10 cellular contexts compared by ENCODE assay signal in the genomic region with DNA sequence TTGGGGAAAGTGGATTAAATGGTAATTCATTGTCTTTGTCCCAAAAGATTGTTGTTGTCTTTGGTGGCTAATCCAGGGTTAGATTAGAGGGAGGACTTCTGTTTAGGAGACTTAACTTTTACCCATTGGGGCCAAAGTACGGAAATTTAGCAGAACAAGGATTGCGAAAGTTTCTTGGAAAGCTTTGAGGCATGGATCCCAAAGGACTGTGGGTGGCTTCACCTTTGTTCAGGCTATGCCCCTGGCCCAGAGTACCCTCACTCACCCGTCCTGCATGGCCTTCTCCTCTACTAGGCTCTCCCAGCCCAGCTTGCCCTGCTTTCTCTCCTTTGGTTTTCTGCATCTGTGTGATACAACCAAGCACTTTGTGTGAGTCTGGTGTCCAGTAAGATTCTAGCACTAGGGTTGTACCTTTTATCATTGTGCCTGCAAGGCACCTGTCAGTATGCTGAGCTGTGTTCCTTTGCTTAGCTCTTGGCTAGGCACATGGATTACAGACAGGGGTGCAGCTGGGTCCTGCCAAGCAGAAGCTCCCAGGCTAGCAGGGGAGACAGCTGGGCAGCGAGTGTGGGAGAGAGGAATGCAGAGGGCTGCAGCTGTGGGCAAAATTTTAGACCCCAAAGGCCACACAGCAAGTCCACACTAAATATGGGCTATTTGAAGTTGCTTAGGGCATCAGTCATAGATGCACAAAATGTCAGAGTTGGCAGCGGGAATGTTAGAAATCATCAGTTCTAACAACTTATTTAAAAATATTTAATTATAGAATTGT. TPM values are rescaled to one million over a fixed set of nuclear protein-coding genes. Genes with fewer than 3 reads are reported as not detected.
DNase-seq lines count a peak whose midpoint lies in the region; FAIRE-seq and TF ChIP-seq lines count a peak whose summit lies in the region.
"Had no signal": no experiment of that assay in that cellular context is flagged by ENCODE, and none has a peak within 500 bp of the region (broad histone marks: within the 10 kb centered on the region; RNA-seq: fewer than 3 reads in every experiment).

No MANE protein-coding gene starts in this region.

- H3K27ac ChIP-seq in SJCRH30 (no peak overlapping the region), kidney (ENCODE audit: low read depth in 2 of 2, low read length in 2 of 2) (peak overlapping the region; percentile 32 to 81), skeletal muscle tissue (ENCODE audit: low read depth, low read length) (peak overlapping the region; percentile 94)

- no peaks in the 10 kb centered on the region for H3K9me3 ChIP-seq in SJCRH30 (replicated peaks)
- H3K9me3 ChIP-seq in kidney (ENCODE audit: control insufficient read depth in 1 of 2, low read length in 2 of 2), result no peaks in the 10 kb centered on the region
- no peaks in the 10 kb centered on the region for H3K9me3 ChIP-seq in skeletal muscle tissue (ENCODE audit: control insufficient read depth in 3 of 3, low read length in 3 of 3)

- H3K27me3 ChIP-seq in GM06990 (replicated peaks; ENCODE audit: control insufficient read depth, insufficient read depth, low read length) (no peaks in the 10 kb centered on the region), SJCRH30 (no peaks in the 10 kb centered on the region; the same call in 1 of the 2 replicates), skeletal muscle tissue (ENCODE audit: control insufficient read depth in 3 of 3, insufficient read depth in 3 of 3, low read length in 3 of 3) (no peaks in the 10 kb centered on the region)

- peak overlapping the region; percentile 93 for H3K4me3 ChIP-seq in GM06990 (replicated peaks; ENCODE audit: low read depth, low read length)
- peak overlapping the region; percentile 93 for H3K4me3 ChIP-seq in SJCRH30
- H3K4me3 ChIP-seq in kidney (ENCODE audit: low read length in 2 of 2), result peak overlapping the region; percentile 80 to 84
- H3K4me3 ChIP-seq in skeletal muscle tissue (ENCODE audit: low read length in 3 of 3), result peak overlapping the region; percentile 74 to 92 (median 89)

- DNase-seq in GM06990 (ENCODE audit: extremely low read depth, insufficient read length), result no peak
- peak; percentile 71 to 72 for DNase-seq in SJCRH30
- DNase-seq in kidney, result no peak
- DNase-seq in kidney glomerular epithelial cell (lab: John Stamatoyannopoulos, UW), result no peak
- DNase-seq in 8988T, result no peak
- no peak for DNase-seq in amygdala (lab: John Stamatoyannopoulos, UW)
- DNase-seq: midbrain; NCI-H187; stimulated activated naive CD4-positive, alpha-beta T cell treated with Interleukin-2 at 50 U/mL for 16 hours had no signal

- H3K36me3 ChIP-seq in GM06990 (ENCODE audit: control insufficient read depth, insufficient read depth, low read length) (no peaks in the 10 kb centered on the region; the same call in 1 of the 2 replicates), SJCRH30 (no peaks in the 10 kb centered on the region), kidney (ENCODE audit: control insufficient read depth in 1 of 2, insufficient read depth in 2 of 2, low read length in 2 of 2) (no peaks in the 10 kb centered on the region), skeletal muscle tissue (ENCODE audit: control insufficient read depth in 3 of 3, insufficient read depth in 3 of 3, low read length in 3 of 3) (peaks cover 0 to 3% (median 0%) of the 10 kb centered on the region in 3 donors)

- H3K4me1 ChIP-seq in SJCRH30 (peaks cover 27% of the 10 kb centered on the region), kidney (ENCODE audit: control insufficient read depth in 1 of 2, insufficient read depth in 1 of 2, low read depth in 1 of 2, low read length in 2 of 2) (peaks cover 2 to 4% of the 10 kb centered on the region in 2 donors), skeletal muscle tissue (ENCODE audit: control insufficient read depth in 3 of 3, insufficient read depth in 3 of 3, low read length in 3 of 3) (peaks cover 14 to 49% (median 16%) of the 10 kb centered on the region in 3 donors)

- intact Hi-C loops in kidney (cut with DNase I), result no loop called here

- peak overlapping the region in 1 of 2 donors; percentile 77 for H3K9ac ChIP-seq in kidney (ENCODE audit: low read length in 2 of 2)
- peak overlapping the region; percentile 89 to 100 (median 91) for H3K9ac ChIP-seq in skeletal muscle tissue (ENCODE audit: low read depth in 1 of 3, low read length in 3 of 3)

- FAIRE-seq in kidney (lab: Jason Lieb, UNC), result no peak

- TF ChIP-seq CTCF in GM06990 (IDR thresholded peaks at IDR 0.05; ENCODE audit: insufficient read depth, low read length, poor library complexity, severe bottlenecking) (no peak), kidney (IDR thresholded peaks at IDR 0.05; ENCODE audit: borderline replicate concordance, extremely low read depth, insufficient read depth) (no peak)

RNA-seq across cellular contexts. Expression of gene PPARGC1B, which starts 3.2 kb away (rescaled TPM):
- total RNA-seq in SJCRH30 (2014; rRNA removed; shearing (Covaris generic)), result 6.9 and 8.0 TPM in 2 replicates
- total RNA-seq in kidney (3.3 TPM), skeletal muscle tissue (4.2 TPM)
- 0.77 TPM for polyA plus RNA-seq in kidney (ENCODE audit: insufficient read depth, low read depth, low replicate concordance)

Comparison
In these comparisons a context has a peak if more than half of its experiments do, and no peak if none do; other contexts are left out.
1. DNase-seq: peak in SJCRH30 (2 of 2); none in GM06990 (single experiment), kidney (single experiment), kidney glomerular epithelial cell (single experiment), 8988T (single experiment) and amygdala (0 of 56).
2. Peak in every context shown above with its lines, with median percentiles within 50 percentile points of each other: H3K4me3 ChIP-seq.